In genomic region chr9:119963258-119963797, GRCh38 we compare ENCODE assay signal across 11 cellular contexts.
DNase-seq lines count a peak whose midpoint lies in the region; ATAC-seq and TF ChIP-seq lines count a peak whose summit lies in the region.
"Had no signal": no experiment of that assay in that cellular context is flagged by ENCODE, and none has a peak within 500 bp of the region (broad histone marks: within the 10 kb centered on the region; RNA-seq: fewer than 3 reads in every experiment).

No MANE protein-coding gene starts in this region.

- ATAC-seq in right cardiac atrium = peak; percentile 38 to 46
- ATAC-seq in Right ventricle myocardium superior (ENCODE audit: poor library complexity) = no peak
- peak; percentile 68 for ATAC-seq in body of pancreas
- no peak for ATAC-seq in left lobe of liver
- no peak for ATAC-seq in HG02973 (IDR thresholded peaks at IDR 0.05; ENCODE audit: unreplicated experiment)
- ATAC-seq in stimulated activated effector memory CD8-positive, alpha-beta T cell treated with anti-CD3 and anti-CD28 coated beads, Interleukin-12 subunit alpha, Interleukin-12 subunit beta, amount 100 ng/mL, for 72 hours = no peak
- ATAC-seq: natural killer cell had no signal

- no peaks in the 10 kb centered on the region for H3K36me3 Mint-ChIP-seq in stimulated activated effector memory CD8-positive, alpha-beta T cell treated with anti-CD3 and anti-CD28 coated beads, Interleukin-12 subunit alpha, Interleukin-12 subunit beta, amount 100 ng/mL, for 72 hours
- H3K36me3 Mint-ChIP-seq: natural killer cell had no signal

- intact Hi-C loops in right cardiac atrium (cut with DNase I) = loop anchor here in 1 of 4 donors (10.0 kb wide), 1 partner anchor 409 kb away; no protein-coding TSS in a partner anchor
- intact Hi-C loops in Right ventricle myocardium superior (cut with DNase I) = loop anchor here (10.0 kb wide), 1 partner anchor 511 kb away; no protein-coding TSS in a partner anchor
- intact Hi-C loops in body of pancreas (cut with DNase I) = no loop called here

- no peak overlapping the region for H3K4me3 Mint-ChIP-seq in stimulated activated effector memory CD8-positive, alpha-beta T cell treated with anti-CD3 and anti-CD28 coated beads, Interleukin-12 subunit alpha, Interleukin-12 subunit beta, amount 100 ng/mL, for 72 hours
- H3K4me3 Mint-ChIP-seq: natural killer cell had no signal

- TF ChIP-seq CTCF in body of pancreas (IDR thresholded peaks at IDR 0.05) = no peak

- no peak overlapping the region for H3K27ac Mint-ChIP-seq in stimulated activated effector memory CD8-positive, alpha-beta T cell treated with anti-CD3 and anti-CD28 coated beads, Interleukin-12 subunit alpha, Interleukin-12 subunit beta, amount 100 ng/mL, for 72 hours
- H3K27ac Mint-ChIP-seq: natural killer cell had no signal

- H3K27ac ChIP-seq in right cardiac atrium (ENCODE audit: low read length) (no peak overlapping the region), body of pancreas (peak overlapping the region in 1 of 4 donors; percentile 16)
- H3K27ac ChIP-seq: C4-2B had no signal

- no peaks in the 10 kb centered on the region for H3K9me3 Mint-ChIP-seq in stimulated activated effector memory CD8-positive, alpha-beta T cell treated with anti-CD3 and anti-CD28 coated beads, Interleukin-12 subunit alpha, Interleukin-12 subunit beta, amount 100 ng/mL, for 72 hours
- H3K9me3 Mint-ChIP-seq: natural killer cell had no signal

- DNase-seq in right cardiac atrium = peak in 1 of 3 donors; percentile 47
- no peak for DNase-seq in Right ventricle myocardium superior
- peak in 3 of 4 donors; percentile 27 to 43 (median 40) for DNase-seq in body of pancreas
- DNase-seq in iris pigment epithelial cell (ENCODE audit: low read depth) = peak; percentile 83
- no peak for DNase-seq in left lobe of liver (ENCODE audit: low spot score)
- no peak for DNase-seq in NCI-H446 treated with DMSO at 0.1 percent for 48 hours (lab: John Stamatoyannopoulos, UW)
- DNase-seq in stimulated activated effector memory CD8-positive, alpha-beta T cell treated with anti-CD3 and anti-CD28 coated beads, Interleukin-12 subunit alpha, Interleukin-12 subunit beta, amount 100 ng/mL, for 72 hours (ENCODE audit: low spot score in 2 of 2) = no peak
- DNase-seq: MM.1S, natural killer cell had no signal

- H3K27me3 ChIP-seq in right cardiac atrium (ENCODE audit: control insufficient read depth, insufficient read depth) = no peaks in the 10 kb centered on the region
- no peaks in the 10 kb centered on the region for H3K27me3 ChIP-seq in body of pancreas

- no peaks in the 10 kb centered on the region for H3K4me1 Mint-ChIP-seq in stimulated activated effector memory CD8-positive, alpha-beta T cell treated with anti-CD3 and anti-CD28 coated beads, Interleukin-12 subunit alpha, Interleukin-12 subunit beta, amount 100 ng/mL, for 72 hours
- H3K4me1 Mint-ChIP-seq: natural killer cell had no signal

- no peaks in the 10 kb centered on the region for H3K36me3 ChIP-seq in body of pancreas (replicated peaks in 1 of 2; ENCODE audit: insufficient read depth in 1 of 2, low read depth in 2 of 2)

- no peaks in the 10 kb centered on the region for H3K9me3 ChIP-seq in right cardiac atrium (ENCODE audit: control insufficient read depth, low read length)
- H3K9me3 ChIP-seq in body of pancreas = no peaks in the 10 kb centered on the region

- TF ChIP-seq POLR2A in body of pancreas (IDR thresholded peaks at IDR 0.05) = no peak

- no peak overlapping the region for H3K4me3 ChIP-seq in right cardiac atrium (ENCODE audit: low read length)
- no peak overlapping the region for H3K4me3 ChIP-seq in body of pancreas

- H3K4me1 ChIP-seq in right cardiac atrium (ENCODE audit: control insufficient read depth, insufficient read depth, low read length) (peaks cover 3% of the 10 kb centered on the region), body of pancreas (no peaks in the 10 kb centered on the region)

- WGBS in right cardiac atrium = 39% methylated on average over 4 of the region's 4 CpGs
- 21 to 27% methylated on average over 4 of the region's 4 CpGs for WGBS in body of pancreas, 2 donors

Comparison
In these comparisons a context has a peak if more than half of its experiments do, and no peak if none do; other contexts are left out.
1. ATAC-seq: peak in right cardiac atrium (2 of 2) and body of pancreas (single experiment); none in Right ventricle myocardium superior (single experiment), left lobe of liver (single experiment), HG02973 (single experiment) and stimulated activated effector memory CD8-positive, alpha-beta T cell treated with anti-CD3 and anti-CD28 coated beads, Interleukin-12 subunit alpha, Interleukin-12 subunit beta, amount 100 ng/mL, for 72 hours (single experiment).
2. DNase-seq: peak in body of pancreas (3 of 4) and iris pigment epithelial cell (single experiment); none in Right ventricle myocardium superior (single experiment), left lobe of liver (single experiment), NCI-H446 treated with DMSO at 0.1 percent for 48 hours (single experiment) and stimulated activated effector memory CD8-positive, alpha-beta T cell treated with anti-CD3 and anti-CD28 coated beads, Interleukin-12 subunit alpha, Interleukin-12 subunit beta, amount 100 ng/mL, for 72 hours (0 of 2).